In genomic region chr4:147423229-147423628, GRCh38 we compare ENCODE assay signal across 25 cellular contexts. TPM values are rescaled to one million over a fixed set of nuclear protein-coding genes. Genes with fewer than 3 reads are reported as not detected.
A peak's percentile ranks its signal among the peaks of the same experiment; 100 is the strongest.
DNase-seq lines count a peak whose midpoint lies in the region; ATAC-seq, FAIRE-seq and TF ChIP-seq lines count a peak whose summit lies in the region.
"Had no signal": no experiment of that assay in that cellular context is flagged by ENCODE, and none has a peak within 500 bp of the region (broad histone marks: within the 10 kb centered on the region; RNA-seq: fewer than 3 reads in every experiment).

No MANE protein-coding gene starts in this region.

- H3K4me3 ChIP-seq in SK-N-MC (no peak overlapping the region), fibroblast of villous mesenchyme (ENCODE audit: low read depth, low read length) (no peak overlapping the region), HepG2 (replicated peaks in 1 of 3; ENCODE audit: insufficient read depth in 1 of 3, low read depth in 2 of 3, low read length in 3 of 3) (no peak overlapping the region)
- H3K4me3 ChIP-seq: BLaER1 treated with 17β-estradiol and CSF1 and Interleukin-3, amounts not matched to agents 10 nM and 100 nM had no signal

- no peak overlapping the region for H2AFZ ChIP-seq in HepG2 (ENCODE audit: low read length)

- CTCF ChIA-PET in HepG2 (lab: Yijun Ruan, JAX; ENCODE audit: low intra/inter-chr PET ratio, low total read pairs), result no interaction called here

- H3K27ac ChIP-seq in SK-N-MC (peak overlapping the region; percentile 99), HepG2 (ENCODE audit: extremely low read length, insufficient read depth, low read length) (no peak overlapping the region)
- H3K27ac ChIP-seq: BLaER1 treated with 17β-estradiol and CSF1 and Interleukin-3, amounts not matched to agents 10 nM and 100 nM; C4-2B had no signal

- H3K27me3 ChIP-seq in HepG2 (ENCODE audit: control insufficient read depth in 1 of 2, insufficient read depth in 2 of 2, low read length in 2 of 2), result no peaks in the 10 kb centered on the region
- H3K27me3 ChIP-seq: BLaER1 treated with 17β-estradiol and CSF1 and Interleukin-3, amounts not matched to agents 10 nM and 100 nM had no signal

- FAIRE-seq in HepG2 (lab: Jason Lieb, UNC), result no peak
- FAIRE-seq: A204.1, D721Med, G401.6, GM12891, GM19239 had no signal

- intact Hi-C loops in HepG2 (cut with micrococcal nuclease; ENCODE audit: unreplicated experiment), result no loop called here

- TF ChIP-seq CTCF in fibroblast of villous mesenchyme (IDR thresholded peaks at IDR 0.05; ENCODE audit: insufficient read depth, low read depth, low read length) (no peak), HepG2 (CRISPR knock-in tag; IDR thresholded peaks at IDR 0.05) (no peak)

- BruUV-seq in HepG2 (replicated peaks; lab: Mats Ljungman, UMichigan), result no TSS peak

- H3K4me1 ChIP-seq in HepG2 (ENCODE audit: insufficient read depth, low read length), result no peaks in the 10 kb centered on the region
- H3K4me1 ChIP-seq: Caco-2 had no signal

- no peaks in the 10 kb centered on the region for H3K79me2 ChIP-seq in HepG2 (ENCODE audit: insufficient read depth, low read length)

- H3K4me2 ChIP-seq in HepG2 (ENCODE audit: low read depth, low read length), result no peak overlapping the region
- H3K4me2 ChIP-seq: BLaER1 treated with 17β-estradiol and CSF1 and Interleukin-3, amounts not matched to agents 10 nM and 100 nM had no signal

- DNase-seq in EH (ENCODE audit: low read depth) (peak; percentile 12), SK-N-MC (ENCODE audit: low read depth, low spot score) (no peak), fibroblast of villous mesenchyme (ENCODE audit: low read depth) (peak; percentile 36), HepG2 (ENCODE audit: low spot score) (no peak), NCI-H1417 (lab: John Stamatoyannopoulos, UW) (no peak), DMS153 (lab: John Stamatoyannopoulos, UW) (no peak)
- DNase-seq: 8988T; ACHN; Caco-2; Calu3; CD4-positive, alpha-beta T cell; CD8-positive, alpha-beta T cell; DMS53; DMS79; DND-41; GF-D8 had no signal

- H3K36me3 ChIP-seq in SK-N-MC (ENCODE audit: insufficient read depth, low read length), result no peaks in the 10 kb centered on the region
- no peaks in the 10 kb centered on the region for H3K36me3 ChIP-seq in HepG2 (replicated peaks in 1 of 2; ENCODE audit: control insufficient read depth in 1 of 2, insufficient read depth in 2 of 2, low read length in 2 of 2)
- H3K36me3 ChIP-seq: BLaER1 treated with 17β-estradiol and CSF1 and Interleukin-3, amounts not matched to agents 10 nM and 100 nM had no signal

- no peak for TF ChIP-seq POLR2A in HepG2 (IDR thresholded peaks at IDR 0.05; ENCODE audit: insufficient read depth in 1 of 2, low read depth in 2 of 2, low read length in 2 of 2)

- H3K9me3 ChIP-seq in SK-N-MC (ENCODE audit: low read depth, low read length) (peaks cover 4% of the 10 kb centered on the region; the same call in 1 of the 2 replicates), HepG2 (ENCODE audit: low read length) (no peaks in the 10 kb centered on the region)
- H3K9me3 ChIP-seq: Caco-2 had no signal

- WGBS in HepG2 (ENCODE audit: low lambda C conversion rate), result 2% methylated on average over 4 of the region's 4 CpGs

- in situ Hi-C loops in HepG2 (cut with HindIII; ENCODE audit: extremely low pct_ligation_motif_present, low pct_unique_long_range_greater_than_20kb), result no loop called here

- H4K20me1 ChIP-seq in HepG2 (ENCODE audit: insufficient read depth, low read length), result no peaks in the 10 kb centered on the region
- H4K20me1 ChIP-seq: BLaER1 treated with 17β-estradiol and CSF1 and Interleukin-3, amounts not matched to agents 10 nM and 100 nM had no signal

- H3K9ac ChIP-seq in SK-N-MC (ENCODE audit: insufficient read length) (no peak overlapping the region), HepG2 (ENCODE audit: insufficient read depth, low read depth, low read length) (no peak overlapping the region)
- H3K9ac ChIP-seq: BLaER1 treated with 17β-estradiol and CSF1 and Interleukin-3, amounts not matched to agents 10 nM and 100 nM had no signal

- TF ChIP-seq RAD21 in HepG2 (CRISPR knock-in tag; IDR thresholded peaks at IDR 0.05), result no peak

- TF ChIP-seq EP300 in HepG2 (IDR thresholded peaks at IDR 0.05; ENCODE audit: low read depth in 2 of 2, low read length in 2 of 2), result no peak
- TF ChIP-seq EP300 in HepG2 (CRISPR knock-in tag; IDR thresholded peaks at IDR 0.05; ENCODE audit: borderline replicate concordance), result no peak

- POLR2A ChIA-PET in HepG2 (lab: Yijun Ruan, JAX), result no interaction called here

- peak; percentile 70; the same call in 2 of the 3 replicates for ATAC-seq in SK-N-SH treated with all-trans-retinoic acid at 6 μM for 48 hours
- ATAC-seq in HepG2, result no peak
- no peak for ATAC-seq in GM21717 (IDR thresholded peaks at IDR 0.05; ENCODE audit: unreplicated experiment)
- ATAC-seq: CD8-positive, alpha-beta T cell had no signal

TF ChIP-seq in SK-N-SH treated with all-trans-retinoic acid at 6 μM for 48 hours, 23 proteins besides CTCF, POLR2A, EP300 and RAD21 (continues in another document):
- no peak for TF ChIP-seq ARNTL (CRISPR knock-in tag; IDR thresholded peaks at IDR 0.05; ENCODE audit: borderline replicate concordance, low read depth)
- TF ChIP-seq TCF4 (CRISPR knock-in tag; IDR thresholded peaks at IDR 0.05; ENCODE audit: borderline replicate concordance), result no peak
- no peak for TF ChIP-seq BACH2 (CRISPR knock-in tag; IDR thresholded peaks at IDR 0.05; ENCODE audit: borderline replicate concordance)

TF ChIP-seq in HepG2, 621 proteins besides CTCF, POLR2A, EP300 and RAD21 (continues in another document):
- TF ChIP-seq, protein P1, sequence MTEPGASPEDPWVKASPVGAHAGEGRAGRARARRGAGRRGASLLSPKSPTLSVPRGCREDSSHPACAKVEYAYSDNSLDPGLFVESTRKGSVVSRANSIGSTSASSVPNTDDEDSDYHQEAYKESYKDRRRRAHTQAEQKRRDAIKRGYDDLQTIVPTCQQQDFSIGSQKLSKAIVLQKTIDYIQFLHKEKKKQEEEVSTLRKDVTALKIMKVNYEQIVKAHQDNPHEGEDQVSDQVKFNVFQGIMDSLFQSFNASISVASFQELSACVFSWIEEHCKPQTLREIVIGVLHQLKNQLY (CRISPR knock-in tag; IDR thresholded peaks at IDR 0.05), result no peak

RNA-seq across cellular contexts. Expression of gene EDNRA, which starts 57.7 kb away (rescaled TPM):
- total RNA-seq in fibroblast of villous mesenchyme (0.86 and 4.2 TPM in 2 replicates), HepG2 (2016; rRNA removed; fragmentation: Illumina TruSeq; extraction: Trizol) (not detected in 2 replicates)
- not detected in 2 replicates for total RNA-seq in HepG2 (2016; cell fraction: cytosol; rRNA removed; fragmentation: Illumina TruSeq; extraction: Trizol; ENCODE audit: low read depth)
- not detected in 2 replicates for total RNA-seq in HepG2 (2016; cell fraction: insoluble cytoplasmic fraction; rRNA removed; fragmentation: Illumina TruSeq; extraction: Trizol)
- not detected in 2 replicates for total RNA-seq in HepG2 (2016; cell fraction: membrane; rRNA removed; fragmentation: Illumina TruSeq; extraction: Trizol)
- total RNA-seq in HepG2 (2016; cell fraction: nucleus; rRNA removed; fragmentation: Illumina TruSeq; extraction: Trizol), result 0.09 TPM in 1 of 2 replicates, not detected in the other
- not detected in 2 replicates for polyA plus RNA-seq in HepG2 (2011; rRNA removed)
- not detected in 2 replicates for polyA plus RNA-seq in HepG2 (2011; cell fraction: cytosol; rRNA removed)
- not detected in 2 replicates for polyA plus RNA-seq in HepG2 (2011; cell fraction: nucleus; rRNA removed)
- not detected in 2 replicates for polyA plus RNA-seq in HepG2 (2012)
- polyA plus RNA-seq in HepG2 (2016; cell fraction: cytosol; fragmentation: Illumina TruSeq; extraction: Trizol; ENCODE audit: low read depth), result not detected in 2 replicates
- polyA plus RNA-seq in HepG2 (2016; cell fraction: insoluble cytoplasmic fraction; fragmentation: Illumina TruSeq; extraction: Trizol; ENCODE audit: low read depth), result not detected in 2 replicates
- not detected in 2 replicates for polyA plus RNA-seq in HepG2 (2016; cell fraction: membrane; fragmentation: Illumina TruSeq; extraction: Trizol; ENCODE audit: low read depth)
- not detected in 2 replicates for polyA plus RNA-seq in HepG2 (2016; cell fraction: nucleus; fragmentation: Illumina TruSeq; extraction: Trizol; ENCODE audit: insufficient read depth, low read depth)
- polyA minus RNA-seq in HepG2 (2011; rRNA and poly(A)+ RNA removed; ENCODE audit: low replicate concordance), result 0.42 TPM in 1 of 2 replicates, not detected in the other
- polyA minus RNA-seq in HepG2 (2011; cell fraction: cytosol; rRNA and poly(A)+ RNA removed), result not detected in 2 replicates
- polyA minus RNA-seq in HepG2 (2011; cell fraction: nucleus; rRNA and poly(A)+ RNA removed), result not detected in 2 replicates
- total RNA-seq: CD4-positive, alpha-beta T cell; CD8-positive, alpha-beta T cell had no signal

Comparison
In these comparisons a context has a peak if more than half of its experiments do, and no peak if none do; other contexts are left out.
1. DNase-seq: peak in EH (single experiment) and fibroblast of villous mesenchyme (single experiment); none in SK-N-MC (single experiment), HepG2 (single experiment), NCI-H1417 (0 of 3) and DMS153 (single experiment).